In genomic region chr13:38637576-38637975, GRCh38 we compare ENCODE assay signal across 29 cellular contexts. TPM values are rescaled to one million over a fixed set of nuclear protein-coding genes. Genes with fewer than 3 reads are reported as not detected.
DNase-seq lines count a peak whose midpoint lies in the region; ATAC-seq, FAIRE-seq and TF ChIP-seq lines count a peak whose summit lies in the region.
"Had no signal": no experiment of that assay in that cellular context is flagged by ENCODE, and none has a peak within 500 bp of the region (broad histone marks: within the 10 kb centered on the region; RNA-seq: fewer than 3 reads in every experiment).

No MANE protein-coding gene starts in this region.

- peak; percentile 51 for DNase-seq in DMS53 (lab: John Stamatoyannopoulos, UW)
- no peak for DNase-seq in DMS53 treated with DMSO at 0.1 percent for 48 hours (lab: John Stamatoyannopoulos, UW; ENCODE audit: unreplicated experiment)
- peak; percentile 41 for DNase-seq in NCI-H146 (lab: John Stamatoyannopoulos, UW)
- DNase-seq in NCI-H69 (lab: John Stamatoyannopoulos, UW): peak; percentile 90
- DNase-seq in pancreas: no peak
- DNase-seq in activated CD8-positive, alpha-beta memory T cell treated with anti-CD3 and anti-CD28 coated beads, Interleukin-2, amount 50 U/mL, for 48 hours: no peak
- no peak for DNase-seq in suprapubic skin (ENCODE audit: low spot score in 2 of 2)
- no peak for DNase-seq in GM13976 (ENCODE audit: low spot score)
- DNase-seq: 8988T; activated CD4-positive, alpha-beta memory T cell treated with anti-CD3 and anti-CD28 coated beads for 36 hours; activated CD4-positive, alpha-beta T cell treated with anti-CD3 and anti-CD28 coated beads for 1 hour; activated naive CD4-positive, alpha-beta T cell treated with Interleukin-2 at 50 U/mL for 16 hours; C1 segment of cervical spinal cord; central memory CD4-positive, alpha-beta T cell; H9; islet precursor cell; left lung; mesenchymal stem cell; MV-4-11; NCI-H1930; ovary; Peyer's patch; retina; SHP77 treated with DMSO at 0.1 percent for 48 hours; stimulated activated naive CD4-positive, alpha-beta T cell; T-helper 2 cell had no signal

- H3K36me3 ChIP-seq in pancreas (no peaks in the 10 kb centered on the region), suprapubic skin (no peaks in the 10 kb centered on the region)
- H3K36me3 ChIP-seq: left lung, ovary, Peyer's patch had no signal

- FAIRE-seq in pancreas (lab: Jason Lieb, UNC): no peak
- FAIRE-seq: D721Med had no signal

- in situ Hi-C loops in GM13976 (cut with MboI; ENCODE audit: low sequenced_read_pairs, unreplicated experiment): no loop called here

- H3K4me3 ChIP-seq in pancreas (no peak overlapping the region), suprapubic skin (no peak overlapping the region)
- H3K4me3 ChIP-seq: left lung, ovary, Peyer's patch had no signal

- peaks cover 13 to 35% (median 33%) of the 10 kb centered on the region in 3 donors for H3K4me1 ChIP-seq in pancreas
- H3K4me1 ChIP-seq in suprapubic skin: no peaks in the 10 kb centered on the region
- H3K4me1 ChIP-seq: left lung, Peyer's patch had no signal

- no peaks in the 10 kb centered on the region for H3K27me3 ChIP-seq in pancreas
- H3K27me3 ChIP-seq in suprapubic skin: no peaks in the 10 kb centered on the region
- H3K27me3 ChIP-seq: left lung, ovary, Peyer's patch had no signal

- intact Hi-C loops in pancreas (cut with DNase I): no loop called here

- TF ChIP-seq CTCF in pancreas (IDR thresholded peaks at IDR 0.05): no peak
- TF ChIP-seq CTCF in suprapubic skin (IDR thresholded peaks at IDR 0.05): no peak
- no peak for TF ChIP-seq CTCF in GM13976 (IDR thresholded peaks at IDR 0.05; ENCODE audit: borderline replicate concordance, control extremely low read depth, extremely low read depth, insufficient read depth, missing control alignments)

- H3K9me3 ChIP-seq in pancreas (no peaks in the 10 kb centered on the region), suprapubic skin (no peaks in the 10 kb centered on the region)
- H3K9me3 ChIP-seq: left lung, ovary, Peyer's patch had no signal

- no peak for TF ChIP-seq EP300 in suprapubic skin (IDR thresholded peaks at IDR 0.05)

- no peak for TF ChIP-seq POLR2A in suprapubic skin (IDR thresholded peaks at IDR 0.05)

- ATAC-seq in pancreas: peak; percentile 27 to 72 (median 42)
- ATAC-seq: esophagus mucosa had no signal

- 44 to 59% methylated on average over 3 of the region's 3 CpGs for WGBS in pancreas, 2 donors
- 90% methylated on average over 3 of the region's 3 CpGs for WGBS in suprapubic skin

- peak overlapping the region in 2 of 4 donors; percentile 86 to 88 for H3K27ac ChIP-seq in pancreas
- no peak overlapping the region for H3K27ac ChIP-seq in suprapubic skin
- H3K27ac ChIP-seq: left lung, ovary, Peyer's patch had no signal

RNA-seq across cellular contexts. Expression of gene FREM2, which starts 49.3 kb away (rescaled TPM):
- 1 to 10 TPM; 2.4 to 9.8 (median 8.0) TPM for total RNA-seq in pancreas
- 1 to 10 TPM; 1.4 to 2.3 TPM for polyA plus RNA-seq in pancreas
- 1 to 10 TPM in 2 of 4 donors, under 1 TPM in 2; 0.72 to 3.1 (median 1.5) TPM for total RNA-seq in suprapubic skin
- total RNA-seq: activated CD4-positive, alpha-beta memory T cell treated with anti-CD3 and anti-CD28 coated beads for 36 hours; fibroblast of villous mesenchyme had no signal

Comparison
In these comparisons a context has a peak if more than half of its experiments do, and no peak if none do; other contexts are left out.
1. DNase-seq: peak in DMS53 (single experiment), NCI-H146 (single experiment) and NCI-H69 (single experiment); none in DMS53 treated with DMSO at 0.1 percent for 48 hours (single experiment), pancreas (0 of 6), activated CD8-positive, alpha-beta memory T cell treated with anti-CD3 and anti-CD28 coated beads, Interleukin-2, amount 50 U/mL, for 48 hours (single experiment), suprapubic skin (0 of 2) and GM13976 (single experiment).